In the genomic region with DNA sequence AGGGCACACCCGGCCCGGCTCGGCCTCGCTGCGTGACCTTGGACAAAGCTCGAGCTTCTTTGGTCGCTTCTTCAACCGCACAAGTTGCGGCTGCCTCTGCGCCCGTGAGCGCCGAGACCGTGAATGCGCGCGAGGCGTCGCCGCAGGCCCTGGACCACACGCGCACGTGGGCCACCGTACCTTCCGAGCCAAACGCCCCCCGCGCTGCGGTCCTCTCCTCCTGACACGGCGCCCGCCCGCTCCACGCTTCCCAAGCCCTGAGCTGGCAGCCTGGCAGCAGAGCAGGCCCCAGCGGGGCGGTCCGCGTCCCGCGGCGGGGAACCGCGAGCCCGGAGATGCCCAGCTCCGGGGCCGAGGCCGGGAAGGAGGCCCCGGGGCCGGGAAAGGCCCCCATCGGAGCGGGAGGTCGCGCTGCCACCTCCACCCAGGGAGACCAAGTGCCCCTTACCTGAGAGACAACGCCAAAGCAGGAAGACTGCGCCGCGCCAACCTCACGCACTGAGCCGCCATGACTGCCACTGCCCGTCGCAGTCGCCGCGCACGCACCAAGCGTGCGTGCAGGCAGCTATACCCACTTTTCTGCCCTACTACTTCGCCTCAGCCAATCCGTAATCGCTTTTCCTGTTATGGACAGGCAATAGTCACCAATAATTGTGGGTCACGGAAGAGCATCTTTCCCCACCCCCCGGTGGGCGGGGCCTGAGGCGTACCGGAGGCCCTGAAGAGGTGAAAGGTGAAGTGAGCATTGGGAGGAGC, we compare ENCODE assay signal across 1 cellular context.
A peak's percentile ranks its signal among the peaks of the same experiment; 100 is the strongest.
TF ChIP-seq lines count a peak whose summit lies in the region.

Gene GRPEL1 (minus strand): TSS at position 542 of the 756 bp plus-strand sequence. CDS start 32 bp downstream, at position 510.

TF ChIP-seq in HepG2, 621 proteins besides CTCF, POLR2A, EP300 and RAD21 (continued from another document and continues in another):
- TF ChIP-seq, protein P1, sequence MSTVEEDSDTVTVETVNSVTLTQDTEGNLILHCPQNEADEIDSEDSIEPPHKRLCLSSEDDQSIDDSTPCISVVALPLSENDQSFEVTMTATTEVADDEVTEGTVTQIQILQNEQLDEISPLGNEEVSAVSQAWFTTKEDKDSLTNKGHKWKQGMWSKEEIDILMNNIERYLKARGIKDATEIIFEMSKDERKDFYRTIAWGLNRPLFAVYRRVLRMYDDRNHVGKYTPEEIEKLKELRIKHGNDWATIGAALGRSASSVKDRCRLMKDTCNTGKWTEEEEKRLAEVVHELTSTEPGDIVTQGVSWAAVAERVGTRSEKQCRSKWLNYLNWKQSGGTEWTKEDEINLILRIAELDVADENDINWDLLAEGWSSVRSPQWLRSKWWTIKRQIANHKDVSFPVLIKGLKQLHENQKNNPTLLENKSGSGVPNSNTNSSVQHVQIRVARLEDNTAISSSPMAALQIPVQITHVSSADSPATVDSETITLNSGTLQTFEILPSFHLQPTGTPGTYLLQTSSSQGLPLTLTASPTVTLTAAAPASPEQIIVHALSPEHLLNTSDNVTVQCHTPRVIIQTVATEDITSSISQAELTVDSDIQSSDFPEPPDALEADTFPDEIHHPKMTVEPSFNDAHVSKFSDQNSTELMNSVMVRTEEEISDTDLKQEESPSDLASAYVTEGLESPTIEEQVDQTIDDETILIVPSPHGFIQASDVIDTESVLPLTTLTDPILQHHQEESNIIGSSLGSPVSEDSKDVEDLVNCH (CRISPR knock-in tag; IDR thresholded peaks at IDR 0.05) = 0 out of 2 replicates have a peak, but pooled peaks have one; percentile 66
- TF ChIP-seq KLF13 (CRISPR knock-in tag; IDR thresholded peaks at IDR 0.05) (no peak), XBP1 (CRISPR knock-in tag; IDR thresholded peaks at IDR 0.05) (no peak), CREB1 (IDR thresholded peaks at IDR 0.05) (peak; percentile 74), CREB1 (CRISPR knock-in tag; IDR thresholded peaks at IDR 0.05) (peak; percentile 63; the same call in 1 of the 2 replicates), KDM5B (CRISPR knock-in tag; IDR thresholded peaks at IDR 0.05; ENCODE audit: borderline replicate concordance) (peak; percentile 86; the same call in 1 of the 2 replicates), PHF8 (CRISPR knock-in tag; IDR thresholded peaks at IDR 0.05) (peak; percentile 92), ESRRA (CRISPR knock-in tag; IDR thresholded peaks at IDR 0.05; ENCODE audit: low read depth) (peak; percentile 78), ZEB1 (IDR thresholded peaks at IDR 0.05; ENCODE audit: insufficient replicate concordance, low read depth) (no peak), KLF9 (CRISPR knock-in tag; IDR thresholded peaks at IDR 0.05; ENCODE audit: low read depth) (no peak), MAX (IDR thresholded peaks at IDR 0.05) (peak; percentile 86), ZNF766 (CRISPR knock-in tag; IDR thresholded peaks at IDR 0.05; ENCODE audit: borderline replicate concordance) (no peak; the same call in 1 of the 2 replicates), ZBTB39 (CRISPR knock-in tag; IDR thresholded peaks at IDR 0.05) (no peak), ZNF121 (CRISPR knock-in tag; IDR thresholded peaks at IDR 0.05) (no peak), PBX2 (CRISPR knock-in tag; IDR thresholded peaks at IDR 0.05) (peak; percentile 95), ZSCAN25 (CRISPR knock-in tag; IDR thresholded peaks at IDR 0.05) (peak; percentile 52; the same call in 1 of the 2 replicates), CEBPB (IDR thresholded peaks at IDR 0.05; ENCODE audit: borderline replicate concordance, low read depth, low read length) (no peak), ZNF235 (CRISPR knock-in tag; IDR thresholded peaks at IDR 0.05; ENCODE audit: borderline replicate concordance) (peak; percentile 54; the same call in 1 of the 2 replicates), NFKBIZ (CRISPR knock-in tag; IDR thresholded peaks at IDR 0.05) (no peak), ZNF598 (CRISPR knock-in tag; IDR thresholded peaks at IDR 0.05; ENCODE audit: borderline replicate concordance) (peak; percentile 60; the same call in 1 of the 2 replicates), RNF2 (conservative IDR thresholded peaks at IDR 0.05; ENCODE audit: low read depth) (peak; percentile 69), FOSL2 (CRISPR knock-in tag; IDR thresholded peaks at IDR 0.05) (peak; percentile 22; the same call in 1 of the 2 replicates), SMAD3 (CRISPR knock-in tag; IDR thresholded peaks at IDR 0.05) (peak; percentile 56), ZNF792 (CRISPR knock-in tag; IDR thresholded peaks at IDR 0.05) (peak; percentile 62; the same call in 1 of the 2 replicates), TMF1 (CRISPR knock-in tag; IDR thresholded peaks at IDR 0.05; ENCODE audit: low read depth) (peak; percentile 38; the same call in 1 of the 2 replicates), ZNF292 (CRISPR knock-in tag; IDR thresholded peaks at IDR 0.05; ENCODE audit: borderline replicate concordance, low read depth) (no peak), AGO1 (IDR thresholded peaks at IDR 0.05; ENCODE audit: low read depth, low read length, poor library complexity, severe bottlenecking) (peak; percentile 52), EEA1 (CRISPR knock-in tag; IDR thresholded peaks at IDR 0.05; ENCODE audit: borderline replicate concordance) (no peak), ZNF335 (CRISPR knock-in tag; IDR thresholded peaks at IDR 0.05) (0 out of 2 replicates have a peak, but pooled peaks have one; percentile 25), ZNF225 (CRISPR knock-in tag; IDR thresholded peaks at IDR 0.05) (peak; percentile 63; the same call in 1 of the 2 replicates), ZNF775 (CRISPR knock-in tag; IDR thresholded peaks at IDR 0.05; ENCODE audit: borderline replicate concordance) (peak; percentile 86; the same call in 1 of the 2 replicates), CAMTA2 (CRISPR knock-in tag; IDR thresholded peaks at IDR 0.05; ENCODE audit: borderline replicate concordance) (peak; percentile 75; the same call in 1 of the 2 replicates), ARID4A (CRISPR knock-in tag; IDR thresholded peaks at IDR 0.05; ENCODE audit: borderline replicate concordance) (peak; percentile 91), NCOA5 (CRISPR knock-in tag; IDR thresholded peaks at IDR 0.05) (no peak), ZNF737 (CRISPR knock-in tag; IDR thresholded peaks at IDR 0.05; ENCODE audit: borderline replicate concordance) (no peak), TEF (CRISPR knock-in tag; IDR thresholded peaks at IDR 0.05) (0 out of 2 replicates have a peak, but pooled peaks have one; percentile 33), POLR2AphosphoS5 (IDR thresholded peaks at IDR 0.05; ENCODE audit: low read depth, low read length) (peak; percentile 98), TGIF2 (CRISPR knock-in tag; IDR thresholded peaks at IDR 0.05) (peak; percentile 63), GABPA (IDR thresholded peaks at IDR 0.05; ENCODE audit: low read depth, low read length) (no peak), GABPA (CRISPR knock-in tag; IDR thresholded peaks at IDR 0.05; ENCODE audit: low read depth) (peak; percentile 49)
- TF ChIP-seq, protein P2, sequence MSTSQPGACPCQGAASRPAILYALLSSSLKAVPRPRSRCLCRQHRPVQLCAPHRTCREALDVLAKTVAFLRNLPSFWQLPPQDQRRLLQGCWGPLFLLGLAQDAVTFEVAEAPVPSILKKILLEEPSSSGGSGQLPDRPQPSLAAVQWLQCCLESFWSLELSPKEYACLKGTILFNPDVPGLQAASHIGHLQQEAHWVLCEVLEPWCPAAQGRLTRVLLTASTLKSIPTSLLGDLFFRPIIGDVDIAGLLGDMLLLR (CRISPR knock-in tag; IDR thresholded peaks at IDR 0.05) = peak; percentile 79; the same call in 1 of the 2 replicates
- TF ChIP-seq, protein P3, sequence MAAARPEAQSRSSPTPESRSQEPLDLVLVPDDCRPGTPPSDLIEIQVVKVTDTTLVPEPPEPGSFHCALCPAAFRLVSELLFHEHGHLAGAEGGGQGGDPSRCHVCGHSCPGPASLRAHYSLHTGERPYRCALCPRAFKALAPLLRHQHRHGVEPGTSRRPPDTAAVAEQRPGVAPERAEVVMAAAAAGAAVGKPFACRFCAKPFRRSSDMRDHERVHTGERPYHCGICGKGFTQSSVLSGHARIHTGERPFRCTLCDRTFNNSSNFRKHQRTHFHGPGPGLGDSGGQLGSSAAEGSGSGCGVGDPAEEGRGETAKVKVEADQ (CRISPR knock-in tag; IDR thresholded peaks at IDR 0.05; ENCODE audit: borderline replicate concordance) = peak; percentile 50; the same call in 1 of the 2 replicates
- TF ChIP-seq, protein P4, sequence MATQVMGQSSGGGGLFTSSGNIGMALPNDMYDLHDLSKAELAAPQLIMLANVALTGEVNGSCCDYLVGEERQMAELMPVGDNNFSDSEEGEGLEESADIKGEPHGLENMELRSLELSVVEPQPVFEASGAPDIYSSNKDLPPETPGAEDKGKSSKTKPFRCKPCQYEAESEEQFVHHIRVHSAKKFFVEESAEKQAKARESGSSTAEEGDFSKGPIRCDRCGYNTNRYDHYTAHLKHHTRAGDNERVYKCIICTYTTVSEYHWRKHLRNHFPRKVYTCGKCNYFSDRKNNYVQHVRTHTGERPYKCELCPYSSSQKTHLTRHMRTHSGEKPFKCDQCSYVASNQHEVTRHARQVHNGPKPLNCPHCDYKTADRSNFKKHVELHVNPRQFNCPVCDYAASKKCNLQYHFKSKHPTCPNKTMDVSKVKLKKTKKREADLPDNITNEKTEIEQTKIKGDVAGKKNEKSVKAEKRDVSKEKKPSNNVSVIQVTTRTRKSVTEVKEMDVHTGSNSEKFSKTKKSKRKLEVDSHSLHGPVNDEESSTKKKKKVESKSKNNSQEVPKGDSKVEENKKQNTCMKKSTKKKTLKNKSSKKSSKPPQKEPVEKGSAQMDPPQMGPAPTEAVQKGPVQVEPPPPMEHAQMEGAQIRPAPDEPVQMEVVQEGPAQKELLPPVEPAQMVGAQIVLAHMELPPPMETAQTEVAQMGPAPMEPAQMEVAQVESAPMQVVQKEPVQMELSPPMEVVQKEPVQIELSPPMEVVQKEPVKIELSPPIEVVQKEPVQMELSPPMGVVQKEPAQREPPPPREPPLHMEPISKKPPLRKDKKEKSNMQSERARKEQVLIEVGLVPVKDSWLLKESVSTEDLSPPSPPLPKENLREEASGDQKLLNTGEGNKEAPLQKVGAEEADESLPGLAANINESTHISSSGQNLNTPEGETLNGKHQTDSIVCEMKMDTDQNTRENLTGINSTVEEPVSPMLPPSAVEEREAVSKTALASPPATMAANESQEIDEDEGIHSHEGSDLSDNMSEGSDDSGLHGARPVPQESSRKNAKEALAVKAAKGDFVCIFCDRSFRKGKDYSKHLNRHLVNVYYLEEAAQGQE (IDR thresholded peaks at IDR 0.05; ENCODE audit: borderline replicate concordance in 1 of 2, low read depth in 1 of 2, low read length in 2 of 2) = peak in 1 of 2 experiments; percentile 44; a peak in 1 of 4 replicates
- TF ChIP-seq, protein P5, sequence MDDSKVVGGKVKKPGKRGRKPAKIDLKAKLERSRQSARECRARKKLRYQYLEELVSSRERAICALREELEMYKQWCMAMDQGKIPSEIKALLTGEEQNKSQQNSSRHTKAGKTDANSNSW (CRISPR knock-in tag; IDR thresholded peaks at IDR 0.05; ENCODE audit: borderline replicate concordance) = peak; percentile 48; the same call in 1 of the 2 replicates
